ENCODE assay signal across 8 cellular contexts in the genomic region with DNA sequence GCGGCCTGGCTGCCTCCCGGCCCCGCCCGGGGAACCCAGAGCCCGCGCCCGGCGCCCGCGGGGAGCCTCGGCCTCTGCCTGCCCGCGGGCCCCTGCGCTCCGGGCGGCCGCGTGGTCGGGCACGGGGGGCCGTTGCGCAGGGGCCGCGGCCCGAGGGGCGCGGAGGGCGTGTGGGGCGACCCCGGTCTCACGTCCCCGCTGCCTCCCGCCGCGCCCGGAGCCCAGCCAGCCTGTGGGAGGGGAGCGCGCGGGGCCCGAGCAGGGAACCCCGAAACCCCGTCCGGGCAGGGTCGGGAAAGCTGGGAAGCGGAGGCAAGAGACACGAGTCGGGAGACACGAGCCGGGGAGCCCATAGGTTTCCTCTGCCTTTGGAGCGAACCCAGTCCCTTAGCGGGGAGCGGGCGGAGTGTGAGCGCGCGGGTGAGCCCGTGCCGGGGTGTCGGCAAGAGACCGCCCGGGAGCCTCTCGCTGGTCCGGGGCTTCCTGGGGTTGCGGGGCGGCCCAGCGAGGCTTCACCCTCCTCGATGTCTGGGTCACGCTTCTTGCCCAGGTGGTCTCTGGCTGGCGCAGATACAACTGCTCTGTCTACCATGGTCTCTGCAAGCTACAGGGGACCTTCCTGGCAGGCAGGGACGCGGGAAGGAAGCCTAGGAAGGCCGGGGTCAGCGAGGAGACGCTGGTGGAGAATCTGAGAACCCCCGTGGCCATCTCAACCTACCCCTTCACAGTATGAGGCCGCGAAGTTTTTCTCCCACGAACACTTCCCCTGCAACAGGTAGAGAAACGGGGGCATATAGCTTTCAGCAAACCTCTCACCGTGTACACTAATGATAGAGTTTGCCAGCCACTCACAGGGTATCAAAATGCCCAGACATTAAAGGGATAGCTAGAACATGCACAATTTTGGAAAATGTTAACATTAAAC. TPM values are rescaled to one million over a fixed set of nuclear protein-coding genes. Genes with fewer than 3 reads are reported as not detected.
DNase-seq lines count a peak whose midpoint lies in the region; ATAC-seq and TF ChIP-seq lines count a peak whose summit lies in the region.

No MANE protein-coding gene starts in this region.

- peaks cover 0 to 3% (median 0%) of the 10 kb centered on the region in 7 donors for H3K9me3 Mint-ChIP-seq in CD14-positive monocyte
- no peaks in the 10 kb centered on the region for H3K9me3 Mint-ChIP-seq in naive thymus-derived CD4-positive, alpha-beta T cell

- no peak for TF ChIP-seq POLR2A in erythroblast (IDR thresholded peaks at IDR 0.05; ENCODE audit: low read length)

- peaks cover 21 to 23% of the 10 kb centered on the region in 2 donors for H3K36me3 Mint-ChIP-seq in CD14-positive monocyte
- no peaks in the 10 kb centered on the region for H3K36me3 Mint-ChIP-seq in naive thymus-derived CD4-positive, alpha-beta T cell

- H3K4me3 ChIP-seq in RWPE2 (ENCODE audit: severe bottlenecking), result peak overlapping the region; percentile 69
- peak overlapping the region; percentile 22 for H3K4me3 ChIP-seq in effector memory CD4-positive, alpha-beta T cell (ENCODE audit: insufficient read depth, low read depth, low read length, poor library complexity, severe bottlenecking)
- H3K4me3 ChIP-seq in naive thymus-derived CD4-positive, alpha-beta T cell (ENCODE audit: low read length), result no peak overlapping the region

- H3K9me3 ChIP-seq in RWPE2 (ENCODE audit: severe bottlenecking), result no peaks in the 10 kb centered on the region
- H3K9me3 ChIP-seq in effector memory CD4-positive, alpha-beta T cell (ENCODE audit: control insufficient read depth, low read length), result no peaks in the 10 kb centered on the region
- no peaks in the 10 kb centered on the region for H3K9me3 ChIP-seq in naive thymus-derived CD4-positive, alpha-beta T cell (ENCODE audit: control insufficient read depth in 2 of 3, low read length in 3 of 3)

- CTCF ChIA-PET in naive thymus-derived CD4-positive, alpha-beta T cell (lab: Charles Lee), result interaction anchor here (0.6 kb wide), 1 partner anchor 92 kb away, joined by 3 read pairs; no protein-coding TSS in a partner anchor

- H3K4me1 ChIP-seq in RWPE2 (ENCODE audit: insufficient read depth, poor library complexity, severe bottlenecking), result peaks cover 13% of the 10 kb centered on the region
- H3K4me1 ChIP-seq in effector memory CD4-positive, alpha-beta T cell (ENCODE audit: control insufficient read depth, insufficient read depth, low read length, poor library complexity, severe bottlenecking), result peaks cover 11% of the 10 kb centered on the region
- H3K4me1 ChIP-seq in naive thymus-derived CD4-positive, alpha-beta T cell (ENCODE audit: control insufficient read depth in 2 of 2, insufficient read depth in 2 of 2, low read length in 2 of 2), result no peaks in the 10 kb centered on the region

- TF ChIP-seq CTCF in CD14-positive monocyte (IDR thresholded peaks at IDR 0.05) (no peak), RWPE2 (IDR thresholded peaks at IDR 0.05; ENCODE audit: poor library complexity, severe bottlenecking) (peak; percentile 58)

- peaks cover 51% of the 10 kb centered on the region for H3K4me1 Mint-ChIP-seq in CD14-positive monocyte
- peaks cover 9 to 29% (median 18%) of the 10 kb centered on the region in 7 donors for H3K4me1 Mint-ChIP-seq in naive thymus-derived CD4-positive, alpha-beta T cell

- ATAC-seq in GM21737 (IDR thresholded peaks at IDR 0.05; ENCODE audit: unreplicated experiment) (peak; percentile 23), RWPE2 (ENCODE audit: low read depth) (peak; percentile 24)
- no peak for ATAC-seq in naive thymus-derived CD4-positive, alpha-beta T cell

- no peaks in the 10 kb centered on the region for H3K27me3 ChIP-seq in RWPE2 (ENCODE audit: insufficient read depth, poor library complexity, severe bottlenecking)
- peaks cover 14% of the 10 kb centered on the region for H3K27me3 ChIP-seq in effector memory CD4-positive, alpha-beta T cell (replicated peaks; ENCODE audit: control insufficient read depth, insufficient read depth, low read length, poor library complexity, severe bottlenecking)
- H3K27me3 ChIP-seq in naive thymus-derived CD4-positive, alpha-beta T cell (ENCODE audit: control insufficient read depth in 2 of 2, insufficient read depth in 2 of 2, low read length in 2 of 2), result peaks cover 0 to 16% of the 10 kb centered on the region in 2 donors

- H3K27ac Mint-ChIP-seq in CD14-positive monocyte, result peak overlapping the region in 6 of 7 donors; percentile 65 to 90 (median 86)
- no peak overlapping the region for H3K27ac Mint-ChIP-seq in naive thymus-derived CD4-positive, alpha-beta T cell

- peak overlapping the region; percentile 60 for H3K27ac ChIP-seq in RWPE2 (ENCODE audit: poor library complexity, severe bottlenecking)
- H3K27ac ChIP-seq in effector memory CD4-positive, alpha-beta T cell (ENCODE audit: insufficient read depth, low read length, poor library complexity, severe bottlenecking), result no peak overlapping the region
- no peak overlapping the region for H3K27ac ChIP-seq in naive thymus-derived CD4-positive, alpha-beta T cell (ENCODE audit: low read depth, low read length)

- peak overlapping the region; percentile 90 to 91 for H3K4me3 Mint-ChIP-seq in CD14-positive monocyte
- peak overlapping the region; percentile 50 to 75 (median 61) for H3K4me3 Mint-ChIP-seq in naive thymus-derived CD4-positive, alpha-beta T cell

- H3K36me3 ChIP-seq in RWPE2 (ENCODE audit: low read depth), result peaks cover 30% of the 10 kb centered on the region
- no peaks in the 10 kb centered on the region for H3K36me3 ChIP-seq in effector memory CD4-positive, alpha-beta T cell (ENCODE audit: control insufficient read depth, insufficient read depth, low read length)
- H3K36me3 ChIP-seq in naive thymus-derived CD4-positive, alpha-beta T cell (ENCODE audit: control insufficient read depth in 2 of 3, insufficient read depth in 3 of 3, low read length in 3 of 3), result no peaks in the 10 kb centered on the region

- intact Hi-C loops in CD14-positive monocyte (cut with micrococcal nuclease), result loop anchor here (5.0 to 10.0 kb wide), 2 partner anchors 38 to 335 kb away; partner anchors contain the start of gene CHSY1 (in 2 of the 2)
- intact Hi-C loops in naive thymus-derived CD4-positive, alpha-beta T cell (cut with micrococcal nuclease), result loop anchor here (5.0 to 10.0 kb wide), 3 partner anchors 292 to 355 kb away; partner anchors contain the start of genes CHSY1 (in 1 of the 2) and SELENOS (in 1 of the 2)

- POLR2A ChIA-PET in naive thymus-derived CD4-positive, alpha-beta T cell (lab: Charles Lee), result no interaction called here

- DNase-seq in CD14-positive monocyte (ENCODE audit: low spot score), result no peak
- DNase-seq in RWPE2 (ENCODE audit: low spot score), result peak; percentile 77
- DNase-seq in effector memory CD4-positive, alpha-beta T cell, result no peak
- DNase-seq in naive thymus-derived CD4-positive, alpha-beta T cell, result peak in 2 of 9 donors; percentile 2 to 32
- DNase-seq in NCI-H187 (lab: John Stamatoyannopoulos, UW), result no peak
- no peak for DNase-seq in erythroblast (lab: John Stamatoyannopoulos, UW)
- no peak for DNase-seq in activated effector memory CD4-positive, alpha-beta T cell treated with anti-CD3 and anti-CD28 coated beads, Interleukin-2, amount 50 U/mL, for 16 hours

- H3K27me3 Mint-ChIP-seq in CD14-positive monocyte (ENCODE audit: low read depth in 3 of 3), result peaks cover 0 to 7% (median 2%) of the 10 kb centered on the region in 3 donors
- H3K27me3 Mint-ChIP-seq in naive thymus-derived CD4-positive, alpha-beta T cell, result peaks cover 63 to 75% (median 69%) of the 10 kb centered on the region in 5 donors

RNA-seq across cellular contexts. Expression of gene LRRK1, which starts 0.6 kb away (rescaled TPM):
- 1 to 10 TPM; 1.7 to 5.4 TPM for polyA plus RNA-seq in CD14-positive monocyte
- 10 to 100 TPM in 1 of 5 experiments, 1 to 10 TPM in 1, under 1 TPM in 3; 0.54 to 15.1 (median 0.60) TPM for total RNA-seq in naive thymus-derived CD4-positive, alpha-beta T cell
- not detected for polyA plus RNA-seq in naive thymus-derived CD4-positive, alpha-beta T cell

RNA-seq across cellular contexts. Expression of gene ALDH1A3, which starts 40.1 kb away (rescaled TPM):
- polyA plus RNA-seq in CD14-positive monocyte, result not detected
- not detected for total RNA-seq in naive thymus-derived CD4-positive, alpha-beta T cell
- polyA plus RNA-seq in naive thymus-derived CD4-positive, alpha-beta T cell, result not detected

Comparison
In these comparisons a context has a peak if more than half of its experiments do, and no peak if none do; other contexts are left out.
1. H3K27ac Mint-ChIP-seq: peak in CD14-positive monocyte (6 of 7); none in naive thymus-derived CD4-positive, alpha-beta T cell (0 of 9).